In genomic region chr15:64898406-64898805, GRCh38 we compare ENCODE assay signal across 16 cellular contexts. TPM values are rescaled to one million over a fixed set of nuclear protein-coding genes. Genes with fewer than 3 reads are reported as not detected.
DNase-seq lines count a peak whose midpoint lies in the region; ATAC-seq and TF ChIP-seq lines count a peak whose summit lies in the region.
"Had no signal": no experiment of that assay in that cellular context is flagged by ENCODE, and none has a peak within 500 bp of the region (broad histone marks: within the 10 kb centered on the region; RNA-seq: fewer than 3 reads in every experiment).

No MANE protein-coding gene starts in this region.

- POLR2A ChIA-PET in T-cell (lab: Charles Lee): interaction anchor here in 1 of 2 donors (0.7 kb wide), 1 partner anchor 391 kb away, joined by 3 read pairs; no protein-coding TSS in a partner anchor

- ATAC-seq in T-cell (replicated peaks in 1 of 4) (no peak), left lung (no peak)
- no peak for ATAC-seq in stimulated activated effector memory CD8-positive, alpha-beta T cell treated with anti-CD3 and anti-CD28 coated beads, Interleukin-12 subunit alpha, Interleukin-12 subunit beta, amount 100 ng/mL, for 72 hours

- H3K4me1 Mint-ChIP-seq in T-cell (peaks cover 60 to 73% (median 66%) of the 10 kb centered on the region in 3 donors), endothelial cell (ENCODE audit: unreplicated experiment) (peaks cover 41% of the 10 kb centered on the region)
- H3K4me1 Mint-ChIP-seq in stimulated activated effector memory CD8-positive, alpha-beta T cell treated with anti-CD3 and anti-CD28 coated beads, Interleukin-12 subunit alpha, Interleukin-12 subunit beta, amount 100 ng/mL, for 72 hours: peaks cover 66% of the 10 kb centered on the region

- H3K9me3 ChIP-seq in GM23248 (ENCODE audit: low read depth) (no peaks in the 10 kb centered on the region), left lung (peaks cover 4 to 15% of the 10 kb centered on the region in 2 donors)
- H3K9me3 ChIP-seq: SK-N-SH had no signal

- H3K36me3 Mint-ChIP-seq in T-cell (peaks cover 11% of the 10 kb centered on the region), endothelial cell (ENCODE audit: low read depth, unreplicated experiment) (peaks cover 12% of the 10 kb centered on the region)
- H3K36me3 Mint-ChIP-seq in stimulated activated effector memory CD8-positive, alpha-beta T cell treated with anti-CD3 and anti-CD28 coated beads, Interleukin-12 subunit alpha, Interleukin-12 subunit beta, amount 100 ng/mL, for 72 hours: peaks cover 17% of the 10 kb centered on the region

- no peak overlapping the region for H3K4me2 ChIP-seq in GM23248 (ENCODE audit: unreplicated experiment)
- H3K4me2 ChIP-seq: KMS-11 had no signal

- H3K4me3 Mint-ChIP-seq in T-cell: no peak overlapping the region
- no peak overlapping the region for H3K4me3 Mint-ChIP-seq in stimulated activated effector memory CD8-positive, alpha-beta T cell treated with anti-CD3 and anti-CD28 coated beads, Interleukin-12 subunit alpha, Interleukin-12 subunit beta, amount 100 ng/mL, for 72 hours
- no peak overlapping the region for H3K4me3 Mint-ChIP-seq in endothelial cell (ENCODE audit: unreplicated experiment)

- H3K9ac ChIP-seq in GM23248: no peak overlapping the region
- H3K9ac ChIP-seq: KMS-11, SK-N-SH had no signal

- no peak for DNase-seq in GM23248
- DNase-seq in T-cell: no peak
- DNase-seq in left lung: no peak
- no peak for DNase-seq in stimulated activated effector memory CD8-positive, alpha-beta T cell treated with anti-CD3 and anti-CD28 coated beads, Interleukin-12 subunit alpha, Interleukin-12 subunit beta, amount 100 ng/mL, for 72 hours (ENCODE audit: low spot score in 2 of 2)
- DNase-seq in HCEC 1CT: no peak
- DNase-seq in KBM-7: no peak
- no peak for DNase-seq in endothelial cell (ENCODE audit: low spot score)
- DNase-seq in hepatic stellate cell (ENCODE audit: low spot score): no peak
- DNase-seq: CD8-positive, alpha-beta memory T cell; EL; NCI-H1436; NCI-H446; SK-N-SH; substantia nigra had no signal

- H3K9me2 ChIP-seq in GM23248 (ENCODE audit: insufficient read depth): no peaks in the 10 kb centered on the region
- H3K9me2 ChIP-seq: SK-N-SH had no signal

- H3K27me3 ChIP-seq in GM23248 (replicated peaks; ENCODE audit: insufficient read depth): no peaks in the 10 kb centered on the region
- H3K27me3 ChIP-seq in left lung: no peaks in the 10 kb centered on the region

- intact Hi-C loops in left lung (cut with DNase I): loop anchor here in 1 of 2 donors (10.0 kb wide), 1 partner anchor 54 kb away; the partner anchor contains the start of gene PLEKHO2

- H3K27me3 Mint-ChIP-seq in T-cell: no peaks in the 10 kb centered on the region
- peaks cover 7% of the 10 kb centered on the region for H3K27me3 Mint-ChIP-seq in endothelial cell (ENCODE audit: unreplicated experiment)
- H3K27me3 Mint-ChIP-seq: CD8-positive, alpha-beta memory T cell had no signal

- H3K36me3 ChIP-seq in GM23248 (ENCODE audit: low read depth) (no peaks in the 10 kb centered on the region), left lung (no peaks in the 10 kb centered on the region)

- no peaks in the 10 kb centered on the region for H4K20me1 ChIP-seq in GM23248 (ENCODE audit: insufficient read depth)

- H3K4me1 ChIP-seq in GM23248 (ENCODE audit: insufficient read depth) (peaks cover 43% of the 10 kb centered on the region), left lung (peaks cover 36 to 79% of the 10 kb centered on the region in 2 donors)

- in situ Hi-C loops in GM23248 (cut with MboI) (no loop called here), KBM-7 (cut with MboI; ENCODE audit: low pct_unique_long_range_greater_than_20kb, low sequenced_read_pairs) (no loop called here)

- no peaks in the 10 kb centered on the region for H3K79me2 ChIP-seq in GM23248 (ENCODE audit: insufficient read depth)

- WGBS in GM23248 (ENCODE audit: low coverage in 1 of 2, low lambda C conversion rate in 2 of 2, missing lambda C conversion rate in 2 of 2), 2 experiments: 76 to 86% methylated on average over 4 of the region's 4 CpGs

- H3F3A ChIP-seq in GM23248 (ENCODE audit: insufficient read depth): peaks cover 20% of the 10 kb centered on the region

- no peak overlapping the region; the same call in 1 of the 2 replicates for H2AFZ ChIP-seq in GM23248

- CTCF ChIA-PET in T-cell (lab: Charles Lee): no interaction called here

- H3K9me3 Mint-ChIP-seq in T-cell (peaks cover 0 to 7% (median 2%) of the 10 kb centered on the region in 3 donors), endothelial cell (ENCODE audit: unreplicated experiment) (peaks cover 3% of the 10 kb centered on the region)
- H3K9me3 Mint-ChIP-seq in stimulated activated effector memory CD8-positive, alpha-beta T cell treated with anti-CD3 and anti-CD28 coated beads, Interleukin-12 subunit alpha, Interleukin-12 subunit beta, amount 100 ng/mL, for 72 hours: peaks cover 5% of the 10 kb centered on the region

- TF ChIP-seq CTCF in left lung (IDR thresholded peaks at IDR 0.05): no peak
- no peak for TF ChIP-seq CTCF in endothelial cell (IDR thresholded peaks at IDR 0.05; ENCODE audit: unreplicated experiment)

- H3K4me3 ChIP-seq in GM23248: no peak overlapping the region
- H3K4me3 ChIP-seq in left lung: no peak overlapping the region

- peak overlapping the region; percentile 73; the same call in 1 of the 2 replicates for H3K27ac ChIP-seq in GM23248
- peak overlapping the region; percentile 88 to 99 for H3K27ac ChIP-seq in left lung
- H3K27ac ChIP-seq: KMS-11, VCaP had no signal

- H3K27ac Mint-ChIP-seq in T-cell (peak overlapping the region; percentile 66 to 97), endothelial cell (ENCODE audit: unreplicated experiment) (no peak overlapping the region)
- peak overlapping the region; percentile 99 for H3K27ac Mint-ChIP-seq in stimulated activated effector memory CD8-positive, alpha-beta T cell treated with anti-CD3 and anti-CD28 coated beads, Interleukin-12 subunit alpha, Interleukin-12 subunit beta, amount 100 ng/mL, for 72 hours

RNA-seq across cellular contexts. Expression of gene ANKDD1A, which starts 13.3 kb away (rescaled TPM):
- 3.1 and 3.3 TPM in 2 replicates for total RNA-seq in GM23248 (2014; rRNA removed; shearing (Covaris generic))
- polyA plus RNA-seq in GM23248 (2016; fragmentation: Nextera tagmentation; extraction: Ambion mirVana): 2.7 and 3.5 TPM in 2 replicates
- total RNA-seq in T-cell (10 to 100 TPM in 2 of 5 donors, 1 to 10 TPM in 3; 1.7 to 13.4 (median 7.9) TPM), left lung (1 to 10 TPM; 3.4 to 6.3 TPM), endothelial cell (ENCODE audit: unreplicated experiment) (6.9 TPM)

RNA-seq across cellular contexts. Expression of gene PLEKHO2, which starts 56.7 kb away (rescaled TPM):
- total RNA-seq in GM23248 (2014; rRNA removed; shearing (Covaris generic)): 27.2 and 35.3 TPM in 2 replicates
- polyA plus RNA-seq in GM23248 (2016; fragmentation: Nextera tagmentation; extraction: Ambion mirVana): 30.7 and 32.3 TPM in 2 replicates
- total RNA-seq in T-cell (10 to 100 TPM in 4 of 5 donors, 1 to 10 TPM in 1; 9.2 to 22.7 (median 17.1) TPM), left lung (10 to 100 TPM; 34.5 to 91.8 TPM), endothelial cell (ENCODE audit: unreplicated experiment) (33.4 TPM)
